In genomic region chr2:46989491-46990230, GRCh38 we compare ENCODE assay signal across 15 cellular contexts. TPM values are rescaled to one million over a fixed set of nuclear protein-coding genes. Genes with fewer than 3 reads are reported as not detected.
DNase-seq lines count a peak whose midpoint lies in the region; ATAC-seq and TF ChIP-seq lines count a peak whose summit lies in the region.
"Had no signal": no experiment of that assay in that cellular context is flagged by ENCODE, and none has a peak within 500 bp of the region (broad histone marks: within the 10 kb centered on the region; RNA-seq: fewer than 3 reads in every experiment).

No MANE protein-coding gene starts in this region.

- no peak overlapping the region for H3K4me3 Mint-ChIP-seq in activated CD8-positive, alpha-beta T cell treated with anti-CD3 and anti-CD28 coated beads, Interleukin-2, amount 10 ng/mL, durations not matched to agents 7 days and 5 days
- no peak overlapping the region for H3K4me3 Mint-ChIP-seq in activated CD8-positive, alpha-beta T cell treated with anti-CD3 and anti-CD28 coated beads for 36 hours
- peak overlapping the region in 1 of 8 donors; percentile 72 for H3K4me3 Mint-ChIP-seq in naive B cell
- H3K4me3 Mint-ChIP-seq: activated naive CD8-positive, alpha-beta T cell treated with anti-CD3 and anti-CD28 coated beads, Interleukin-2, amount 50 U/mL, for 24 hours had no signal

- no peak for TF ChIP-seq POLR2A in thyroid gland (IDR thresholded peaks at IDR 0.05)

- TF ChIP-seq CTCF in activated CD8-positive, alpha-beta T cell treated with anti-CD3 and anti-CD28 coated beads for 36 hours (IDR thresholded peaks at IDR 0.05) = no peak
- TF ChIP-seq CTCF in thyroid gland (IDR thresholded peaks at IDR 0.05) = no peak

- POLR2A ChIA-PET in activated CD8-positive, alpha-beta T cell treated with anti-CD3 and anti-CD28 coated beads, Interleukin-2, amount 10 ng/mL, durations not matched to agents 7 days and 5 days (lab: Charles Lee) = interaction anchor here (1.0 kb wide), 1 partner anchor 47 kb away, joined by 4 read pairs; no protein-coding TSS in a partner anchor
- POLR2A ChIA-PET in activated CD8-positive, alpha-beta T cell treated with anti-CD3 and anti-CD28 coated beads for 36 hours (lab: Charles Lee) = interaction anchor here (0.8 to 1.6 kb wide), 2 partner anchors 12 to 45 kb away, joined by 3 read pairs; no protein-coding TSS in a partner anchor

- H3K36me3 Mint-ChIP-seq in activated CD8-positive, alpha-beta T cell treated with anti-CD3 and anti-CD28 coated beads, Interleukin-2, amount 10 ng/mL, durations not matched to agents 7 days and 5 days (ENCODE audit: low read depth) = peaks cover 29% of the 10 kb centered on the region
- H3K36me3 Mint-ChIP-seq in activated CD8-positive, alpha-beta T cell treated with anti-CD3 and anti-CD28 coated beads for 36 hours (ENCODE audit: low read depth) = peaks cover 19% of the 10 kb centered on the region
- H3K36me3 Mint-ChIP-seq in naive B cell = peaks cover 6 to 10% of the 10 kb centered on the region in 2 donors

- H3K27ac Mint-ChIP-seq in activated CD8-positive, alpha-beta T cell treated with anti-CD3 and anti-CD28 coated beads, Interleukin-2, amount 10 ng/mL, durations not matched to agents 7 days and 5 days = peak overlapping the region; percentile 52
- no peak overlapping the region for H3K27ac Mint-ChIP-seq in activated CD8-positive, alpha-beta T cell treated with anti-CD3 and anti-CD28 coated beads for 36 hours
- peak overlapping the region in 4 of 6 donors; percentile 53 to 93 (median 67) for H3K27ac Mint-ChIP-seq in naive B cell
- H3K27ac Mint-ChIP-seq: activated naive CD8-positive, alpha-beta T cell treated with anti-CD3 and anti-CD28 coated beads, Interleukin-2, amount 50 U/mL, for 24 hours had no signal

- H3K4me3 ChIP-seq in thyroid gland (replicated peaks in 1 of 3) = no peak overlapping the region
- H3K4me3 ChIP-seq: A549, uterus had no signal

- H3K4me1 ChIP-seq in thyroid gland = peaks cover 57 to 65% of the 10 kb centered on the region in 2 donors

- H3K9me3 ChIP-seq in thyroid gland = no peaks in the 10 kb centered on the region
- H3K9me3 ChIP-seq: A549, uterus had no signal

- no peaks in the 10 kb centered on the region for H3K27me3 Mint-ChIP-seq in activated CD8-positive, alpha-beta T cell treated with anti-CD3 and anti-CD28 coated beads, Interleukin-2, amount 10 ng/mL, durations not matched to agents 7 days and 5 days (ENCODE audit: low read depth)
- no peaks in the 10 kb centered on the region for H3K27me3 Mint-ChIP-seq in activated CD8-positive, alpha-beta T cell treated with anti-CD3 and anti-CD28 coated beads for 36 hours
- H3K27me3 Mint-ChIP-seq in naive B cell = no peaks in the 10 kb centered on the region
- H3K27me3 Mint-ChIP-seq: activated naive CD8-positive, alpha-beta T cell treated with anti-CD3 and anti-CD28 coated beads, Interleukin-2, amount 50 U/mL, for 24 hours had no signal

- DNase-seq in activated CD8-positive, alpha-beta T cell treated with anti-CD3 and anti-CD28 coated beads, Interleukin-2, amount 10 ng/mL, durations not matched to agents 7 days and 5 days = no peak
- DNase-seq in activated CD8-positive, alpha-beta T cell treated with anti-CD3 and anti-CD28 coated beads for 36 hours = no peak
- DNase-seq in naive B cell (no peak), thyroid gland (no peak), NAMALWA (ENCODE audit: low spot score) (no peak), retina (no peak)
- DNase-seq: activated naive CD8-positive, alpha-beta T cell treated with anti-CD3 and anti-CD28 coated beads, Interleukin-2, amount 50 U/mL, for 24 hours; DMS153; NCI-H1417 treated with DMSO at 0.1 percent for 48 hours; SHP77 treated with DMSO at 0.1 percent for 48 hours; uterus had no signal

- peaks cover 26% of the 10 kb centered on the region for H3K4me1 Mint-ChIP-seq in activated CD8-positive, alpha-beta T cell treated with anti-CD3 and anti-CD28 coated beads, Interleukin-2, amount 10 ng/mL, durations not matched to agents 7 days and 5 days (ENCODE audit: low read depth)
- H3K4me1 Mint-ChIP-seq in activated CD8-positive, alpha-beta T cell treated with anti-CD3 and anti-CD28 coated beads for 36 hours (ENCODE audit: low read depth) = peaks cover 25% of the 10 kb centered on the region
- peaks cover 38 to 58% (median 54%) of the 10 kb centered on the region in 3 donors for H3K4me1 Mint-ChIP-seq in naive B cell

- ATAC-seq in activated CD8-positive, alpha-beta T cell treated with anti-CD3 and anti-CD28 coated beads, Interleukin-2, amount 10 ng/mL, durations not matched to agents 7 days and 5 days = no peak
- ATAC-seq in activated CD8-positive, alpha-beta T cell treated with anti-CD3 and anti-CD28 coated beads for 36 hours = no peak
- ATAC-seq in naive B cell (ENCODE audit: low read depth in 2 of 2) (no peak), HG03439 (IDR thresholded peaks at IDR 0.05; ENCODE audit: unreplicated experiment) (no peak)
- ATAC-seq: A549; activated naive CD8-positive, alpha-beta T cell treated with anti-CD3 and anti-CD28 coated beads, Interleukin-2, amount 50 U/mL, for 24 hours; HCT116 had no signal

- H3K27ac ChIP-seq in cingulate gyrus (ENCODE audit: low read depth, low read length) = peak overlapping the region; percentile 100
- peak overlapping the region; percentile 83 to 89 (median 86) for H3K27ac ChIP-seq in thyroid gland

- intact Hi-C loops in activated CD8-positive, alpha-beta T cell treated with anti-CD3 and anti-CD28 coated beads for 36 hours (cut with micrococcal nuclease) = no loop called here
- intact Hi-C loops in thyroid gland (cut with DNase I) = no loop called here

- no peaks in the 10 kb centered on the region for H3K27me3 ChIP-seq in thyroid gland
- H3K27me3 ChIP-seq: uterus had no signal

- CTCF ChIA-PET in activated CD8-positive, alpha-beta T cell treated with anti-CD3 and anti-CD28 coated beads, Interleukin-2, amount 10 ng/mL, durations not matched to agents 7 days and 5 days (lab: Charles Lee) = interaction anchor here (0.6 to 1.8 kb wide), 8 partner anchors 17 to 628 kb away, joined by 3 to 5 read pairs (median 3); partner anchors contain the start of gene MCFD2
- CTCF ChIA-PET in activated CD8-positive, alpha-beta T cell treated with anti-CD3 and anti-CD28 coated beads for 36 hours (lab: Charles Lee) = interaction anchor here (0.6 to 1.6 kb wide), 3 partner anchors 9 to 217 kb away, joined by 3 read pairs; no protein-coding TSS in a partner anchor

- H3K9me3 Mint-ChIP-seq in activated CD8-positive, alpha-beta T cell treated with anti-CD3 and anti-CD28 coated beads, Interleukin-2, amount 10 ng/mL, durations not matched to agents 7 days and 5 days (ENCODE audit: insufficient read depth) = no peaks in the 10 kb centered on the region
- H3K9me3 Mint-ChIP-seq in activated CD8-positive, alpha-beta T cell treated with anti-CD3 and anti-CD28 coated beads for 36 hours = no peaks in the 10 kb centered on the region
- H3K9me3 Mint-ChIP-seq in naive B cell = no peaks in the 10 kb centered on the region
- H3K9me3 Mint-ChIP-seq: activated naive CD8-positive, alpha-beta T cell treated with anti-CD3 and anti-CD28 coated beads, Interleukin-2, amount 50 U/mL, for 24 hours had no signal

- H3K36me3 ChIP-seq in thyroid gland = peaks cover 14 to 15% of the 10 kb centered on the region in 2 donors
- H3K36me3 ChIP-seq: uterus had no signal

- 65 to 74% methylated on average over 6 to 7 of the region's 7 CpGs for WGBS in thyroid gland, 2 donors

RNA-seq across cellular contexts. Expression of gene TTC7A, which starts 48.6 kb away (rescaled TPM):
- 10 to 100 TPM; 59.3 to 61.0 TPM for total RNA-seq in activated CD8-positive, alpha-beta T cell treated with anti-CD3 and anti-CD28 coated beads, Interleukin-2, amount 10 ng/mL, durations not matched to agents 7 days and 5 days
- total RNA-seq in activated CD8-positive, alpha-beta T cell treated with anti-CD3 and anti-CD28 coated beads for 36 hours = 10 to 100 TPM; 51.6 to 54.7 TPM
- polyA plus RNA-seq in naive B cell (ENCODE audit: low read depth in 6 of 6) = 10 to 100 TPM; 27.7 to 77.8 (median 34.1) TPM
- 10 to 100 TPM; 27.5 to 46.8 (median 39.5) TPM for total RNA-seq in thyroid gland
